8 cellular contexts compared by ENCODE assay signal in genomic region chr14:75711796-75712211, GRCh38. TPM values are rescaled to one million over a fixed set of nuclear protein-coding genes. Genes with fewer than 3 reads are reported as not detected.
DNase-seq lines count a peak whose midpoint lies in the region; ATAC-seq and TF ChIP-seq lines count a peak whose summit lies in the region.

No MANE protein-coding gene starts in this region.

- no peaks in the 10 kb centered on the region for H3K27me3 ChIP-seq in RWPE2 (ENCODE audit: insufficient read depth, poor library complexity, severe bottlenecking)

- H3K4me3 ChIP-seq in RWPE2 (ENCODE audit: severe bottlenecking) (no peak overlapping the region), fibroblast of the aortic adventitia (ENCODE audit: low read depth, low read length) (no peak overlapping the region)

- H3K4me1 ChIP-seq in RWPE2 (ENCODE audit: insufficient read depth, poor library complexity, severe bottlenecking): peaks cover 15% of the 10 kb centered on the region

- TF ChIP-seq CTCF in RWPE2 (IDR thresholded peaks at IDR 0.05; ENCODE audit: poor library complexity, severe bottlenecking) (no peak), fibroblast of the aortic adventitia (IDR thresholded peaks at IDR 0.05; ENCODE audit: insufficient read depth, low read length) (no peak)

- H3K36me3 Mint-ChIP-seq in activated naive CD4-positive, alpha-beta T cell treated with anti-CD3 and anti-CD28 coated beads, Interleukin-2, amount 50 U/mL, for 72 hours: no peaks in the 10 kb centered on the region

- DNase-seq in activated naive CD4-positive, alpha-beta T cell treated with anti-CD3 and anti-CD28 coated beads, Interleukin-2, amount 50 U/mL, for 72 hours (ENCODE audit: low spot score in 2 of 2): no peak
- no peak for DNase-seq in activated naive CD4-positive, alpha-beta T cell treated with Interleukin-2 at 50 U/mL for 16 hours
- DNase-seq in RWPE2 (ENCODE audit: low spot score): peak; percentile 90
- peak; percentile 81 for DNase-seq in fibroblast of the aortic adventitia (ENCODE audit: low read depth)
- DNase-seq in non-pigmented ciliary epithelial cell (ENCODE audit: low read depth): peak; percentile 74
- no peak for DNase-seq in SHP77 treated with DMSO at 0.1 percent for 48 hours (lab: John Stamatoyannopoulos, UW)
- no peak for DNase-seq in cerebellar nuclear complex (lab: John Stamatoyannopoulos, UW)

- ATAC-seq in activated naive CD4-positive, alpha-beta T cell treated with anti-CD3 and anti-CD28 coated beads, Interleukin-2, amount 50 U/mL, for 72 hours: peak; percentile 31 to 40
- ATAC-seq in RWPE2 (ENCODE audit: low read depth): peak; percentile 96
- no peak for ATAC-seq in GM18861 (IDR thresholded peaks at IDR 0.05; ENCODE audit: unreplicated experiment)

- peak overlapping the region; percentile 68 for H3K27ac ChIP-seq in RWPE2 (ENCODE audit: poor library complexity, severe bottlenecking)

- no peaks in the 10 kb centered on the region for H3K9me3 ChIP-seq in RWPE2 (ENCODE audit: severe bottlenecking)

- H3K27ac Mint-ChIP-seq in activated naive CD4-positive, alpha-beta T cell treated with anti-CD3 and anti-CD28 coated beads, Interleukin-2, amount 50 U/mL, for 72 hours: no peak overlapping the region

- H3K36me3 ChIP-seq in RWPE2 (ENCODE audit: low read depth): peaks cover 27% of the 10 kb centered on the region

- H3K9me3 Mint-ChIP-seq in activated naive CD4-positive, alpha-beta T cell treated with anti-CD3 and anti-CD28 coated beads, Interleukin-2, amount 50 U/mL, for 72 hours: no peaks in the 10 kb centered on the region

RNA-seq across cellular contexts. Expression of gene TTLL5, which starts 50.8 kb away (rescaled TPM):
- total RNA-seq in activated naive CD4-positive, alpha-beta T cell treated with anti-CD3 and anti-CD28 coated beads, Interleukin-2, amount 50 U/mL, for 72 hours: 10 to 100 TPM; 36.6 TPM
- total RNA-seq in fibroblast of the aortic adventitia (ENCODE audit: low replicate concordance): 29.5 and 31.6 TPM in 2 replicates

RNA-seq across cellular contexts. Expression of gene ERG28, which starts 51.1 kb away (rescaled TPM):
- 10 to 100 TPM; 20.2 to 25.5 TPM for total RNA-seq in activated naive CD4-positive, alpha-beta T cell treated with anti-CD3 and anti-CD28 coated beads, Interleukin-2, amount 50 U/mL, for 72 hours
- 3.9 and 8.7 TPM in 2 replicates for total RNA-seq in fibroblast of the aortic adventitia (ENCODE audit: low replicate concordance)

Comparison
In these comparisons a context has a peak if more than half of its experiments do, and no peak if none do; other contexts are left out.
1. DNase-seq: peak in RWPE2 (single experiment), fibroblast of the aortic adventitia (single experiment) and non-pigmented ciliary epithelial cell (single experiment); none in activated naive CD4-positive, alpha-beta T cell treated with anti-CD3 and anti-CD28 coated beads, Interleukin-2, amount 50 U/mL, for 72 hours (0 of 2), activated naive CD4-positive, alpha-beta T cell treated with Interleukin-2 at 50 U/mL for 16 hours (single experiment), SHP77 treated with DMSO at 0.1 percent for 48 hours (single experiment) and cerebellar nuclear complex (0 of 2).